In genomic region chr13:19960673-19961015, GRCh38 we compare ENCODE assay signal across 8 cellular contexts. TPM values are rescaled to one million over a fixed set of nuclear protein-coding genes. Genes with fewer than 3 reads are reported as not detected.
A peak's percentile ranks its signal among the peaks of the same experiment; 100 is the strongest.
DNase-seq lines count a peak whose midpoint lies in the region; ATAC-seq and TF ChIP-seq lines count a peak whose summit lies in the region.

No MANE protein-coding gene starts in this region.

- H4K91ac ChIP-seq in H9 (ENCODE audit: insufficient read length, low read depth, low read length) = no peak overlapping the region

- H2AFZ ChIP-seq in H9 (ENCODE audit: low read length) = no peak overlapping the region

- peaks cover 21 to 30% of the 10 kb centered on the region in 2 experiments for H3K4me1 Mint-ChIP-seq in H9

- H4K8ac ChIP-seq in H9 (replicated peaks; ENCODE audit: insufficient read length, low read depth, low read length) = no peak overlapping the region

- WGBS in H9 (ENCODE audit: extremely low coverage, insufficient read length, low lambda C conversion rate) = no CpG with 5 or more reads among the region's 2 CpGs
- WGBS in sigmoid colon, 2 donors = 65 to 75% methylated on average over 2 of the region's 2 CpGs

- H3K9me3 Mint-ChIP-seq in H9 = peaks cover 0 to 6% of the 10 kb centered on the region in 2 experiments; a peak in 3 of 5 replicates

- H3K27ac Mint-ChIP-seq in H9 = 0 out of 7 replicates have a peak overlapping the region, but pooled peaks of 1 of the 3 experiments have one; percentile 76

- H3K4me3 Mint-ChIP-seq in H9 = peak overlapping the region; percentile 95 to 98

- no peak overlapping the region for H3K56ac ChIP-seq in H9 (ENCODE audit: insufficient read length, low read depth, low read length)

- no peak overlapping the region for H3K4ac ChIP-seq in H9 (ENCODE audit: low read depth, low read length)

- H4K20me1 ChIP-seq in H9 (ENCODE audit: control insufficient read depth, insufficient read depth, insufficient read length) = no peaks in the 10 kb centered on the region

- H2BK12ac ChIP-seq in H9 (ENCODE audit: insufficient read length, low read depth, low read length) = no peak overlapping the region

- ATAC-seq in HG02642 (IDR thresholded peaks at IDR 0.05; ENCODE audit: poor library complexity, unreplicated experiment) = no peak
- ATAC-seq in GM18520 (IDR thresholded peaks at IDR 0.05; ENCODE audit: unreplicated experiment) = no peak

- H3K36me3 Mint-ChIP-seq in H9 (ENCODE audit: insufficient read depth in 1 of 3, low read depth in 3 of 3) = peaks cover 31 to 46% (median 38%) of the 10 kb centered on the region in 3 experiments; a peak in 6 of 7 replicates

- no peak overlapping the region for H3T11ph ChIP-seq in H9 (ENCODE audit: low read length)

- H3K4me1 ChIP-seq in H9 (ENCODE audit: insufficient read depth, low read length) = no peaks in the 10 kb centered on the region
- H3K4me1 ChIP-seq in SJCRH30 = peaks cover 12% of the 10 kb centered on the region
- peaks cover 0 to 51% (median 44%) of the 10 kb centered on the region in 4 donors for H3K4me1 ChIP-seq in sigmoid colon

- H3K23me2 ChIP-seq in H9 (ENCODE audit: insufficient read length, low read depth, low read length, poor library complexity, severe bottlenecking) = peaks cover 6% of the 10 kb centered on the region

- no peak overlapping the region for H3K23ac ChIP-seq in H9 (ENCODE audit: insufficient read length, low read depth, low read length)

- H3K27ac ChIP-seq in H9 (ENCODE audit: insufficient read length, low read depth, low read length) (no peak overlapping the region), SJCRH30 (no peak overlapping the region), sigmoid colon (peak overlapping the region in 3 of 4 donors; percentile 98 to 100 (median 100))

- no peak overlapping the region for H2BK120ac ChIP-seq in H9 (ENCODE audit: low read depth, low read length, poor library complexity, severe bottlenecking)

- H3K9me3 ChIP-seq in H9 (ENCODE audit: control insufficient read depth, low read depth, low read length) (no peaks in the 10 kb centered on the region), SJCRH30 (replicated peaks) (no peaks in the 10 kb centered on the region), sigmoid colon (no peaks in the 10 kb centered on the region)

- no peak overlapping the region for H2BK15ac ChIP-seq in H9 (ENCODE audit: low read depth, low read length)

- no peak overlapping the region for H2AK5ac ChIP-seq in H9 (ENCODE audit: insufficient read length, low read length)

- intact Hi-C loops in sigmoid colon (cut with DNase I) = loop anchor here (5.0 to 10.0 kb wide), 2 partner anchors 33 to 204 kb away; partner anchors contain the start of gene GJA3

- H3K18ac ChIP-seq in H9 (ENCODE audit: insufficient read length, low read depth, low read length) = no peak overlapping the region

- no peak for TF ChIP-seq EP300 in sigmoid colon (IDR thresholded peaks at IDR 0.05)

- no peak overlapping the region for H2BK20ac ChIP-seq in H9 (ENCODE audit: low read depth, low read length, poor library complexity, severe bottlenecking)

- H3K79me2 ChIP-seq in H9 (ENCODE audit: insufficient read depth, low read length) = peaks cover 28% of the 10 kb centered on the region; the same call in 1 of the 2 replicates

- H3K79me1 ChIP-seq in H9 (ENCODE audit: insufficient read depth, low read depth, low read length, poor library complexity, severe bottlenecking) = peaks cover 4% of the 10 kb centered on the region

- H4K5ac ChIP-seq in H9 (ENCODE audit: insufficient read length, low read depth, low read length) = no peak overlapping the region

- TF ChIP-seq CTCF in H9 (conservative IDR thresholded peaks at IDR 0.05) (no peak), epithelial cell of proximal tubule (conservative IDR thresholded peaks at IDR 0.05; ENCODE audit: low read depth, low read length) (no peak), sigmoid colon (IDR thresholded peaks at IDR 0.05) (no peak)

- H3K36me3 ChIP-seq in SJCRH30 (peaks cover 38% of the 10 kb centered on the region), sigmoid colon (no peaks in the 10 kb centered on the region)

- H3K27me3 ChIP-seq in H9 (ENCODE audit: insufficient read depth, low read length) (no peaks in the 10 kb centered on the region), SJCRH30 (no peaks in the 10 kb centered on the region), sigmoid colon (no peaks in the 10 kb centered on the region)

- H3K4me3 ChIP-seq in SJCRH30 (peak overlapping the region; percentile 97), epithelial cell of proximal tubule (ENCODE audit: low read depth, low read length) (peak overlapping the region; percentile 80), sigmoid colon (peak overlapping the region in 2 of 4 donors; percentile 86 to 89)

- no peak overlapping the region for H3K14ac ChIP-seq in H9 (ENCODE audit: insufficient read depth, low read length)

- no peak overlapping the region for H3K9ac ChIP-seq in H9 (ENCODE audit: extremely low read depth, insufficient read length, low read length)

- peak overlapping the region; percentile 49 for H3K4me2 ChIP-seq in H9 (ENCODE audit: insufficient read depth, insufficient read length, low read length)

- DNase-seq in H9 (no peak), SJCRH30 (no peak), epithelial cell of proximal tubule (ENCODE audit: low read depth) (no peak), sigmoid colon (no peak), GM19238 (ENCODE audit: insufficient read length, low spot score) (no peak), NK-92 (lab: John Stamatoyannopoulos, UW; ENCODE audit: unreplicated experiment) (no peak)

- no peak overlapping the region for H2BK5ac ChIP-seq in H9 (ENCODE audit: insufficient read length, low read length)

- TF ChIP-seq POLR2A in sigmoid colon (IDR thresholded peaks at IDR 0.05) = no peak

- peaks cover 3% of the 10 kb centered on the region for H3K27me3 Mint-ChIP-seq in H9 (ENCODE audit: low read depth)

RNA-seq across cellular contexts. Expression of gene ZMYM2, which starts 2.1 kb away (rescaled TPM):
- total RNA-seq in H9 (2021) (169 and 173 TPM in 2 replicates), epithelial cell of proximal tubule (27.9 and 28.4 TPM in 2 replicates), sigmoid colon (10 to 100 TPM; 64.6 to 70.3 (median 66.0) TPM)
- total RNA-seq in SJCRH30 (2014; rRNA removed; shearing (Covaris generic)) = 101 and 109 TPM in 2 replicates
- polyA plus RNA-seq in sigmoid colon = 10 to 100 TPM; 10.4 to 18.8 (median 11.4) TPM

Comparison
In these comparisons a context has a peak if more than half of its experiments do, and no peak if none do; other contexts are left out.
1. H3K27ac ChIP-seq: peak in sigmoid colon (3 of 4); none in H9 (single experiment) and SJCRH30 (single experiment).